In genomic region chr5:216076-216475, GRCh38 we compare ENCODE assay signal across 14 cellular contexts. TPM values are rescaled to one million over a fixed set of nuclear protein-coding genes. Genes with fewer than 3 reads are reported as not detected.
"Had no signal": no experiment of that assay in that cellular context is flagged by ENCODE, and none has a peak within 500 bp of the region (broad histone marks: within the 10 kb centered on the region; RNA-seq: fewer than 3 reads in every experiment).

No MANE protein-coding gene starts in this region.

RNA-seq across cellular contexts. Expression of gene LRRC14B, which starts 24.8 kb away (rescaled TPM):
- total RNA-seq: adrenal gland; ascending aorta; dermis microvascular lymphatic vessel endothelial cell; foreskin keratinocyte; glomerular endothelial cell; left colon; lower leg skin; mucosa of descending colon; omental fat pad; posterior vena cava; renal cortical epithelial cell; smooth muscle cell; T-helper 2 cell treated with Interferon-gamma antibody and Interleukin-4, amounts not matched to agents 100 ng/mL and 5 ng/mL, for 36 hours; thyroid gland had no signal
